ENCODE assay signal across 12 cellular contexts in genomic region chr4:24850669-24851068, GRCh38. TPM values are rescaled to one million over a fixed set of nuclear protein-coding genes. Genes with fewer than 3 reads are reported as not detected.
DNase-seq lines count a peak whose midpoint lies in the region; ATAC-seq and TF ChIP-seq lines count a peak whose summit lies in the region.
"Had no signal": no experiment of that assay in that cellular context is flagged by ENCODE, and none has a peak within 500 bp of the region (broad histone marks: within the 10 kb centered on the region; RNA-seq: fewer than 3 reads in every experiment).

No MANE protein-coding gene starts in this region.

- peaks cover 7% of the 10 kb centered on the region for H3K4me1 ChIP-seq in smooth muscle cell (ENCODE audit: low read depth)

- H3K27ac ChIP-seq in smooth muscle cell (ENCODE audit: low read depth) = peak overlapping the region; percentile 65

- no peak overlapping the region for H3K9ac ChIP-seq in smooth muscle cell (ENCODE audit: low read depth)

- no peaks in the 10 kb centered on the region for H3K9me3 ChIP-seq in smooth muscle cell (replicated peaks; ENCODE audit: low read depth)

- H3K79me2 ChIP-seq in smooth muscle cell (ENCODE audit: low read depth) = no peaks in the 10 kb centered on the region

- H3F3A ChIP-seq in smooth muscle cell (ENCODE audit: low read depth) = peaks cover 13% of the 10 kb centered on the region

- H2AFZ ChIP-seq in smooth muscle cell (ENCODE audit: low read depth) = no peak overlapping the region

- no peaks in the 10 kb centered on the region for H4K20me1 ChIP-seq in smooth muscle cell (ENCODE audit: low read depth)

- ATAC-seq in GM19351 (IDR thresholded peaks at IDR 0.05; ENCODE audit: unreplicated experiment) = peak; percentile 43
- ATAC-seq in HG02763 (IDR thresholded peaks at IDR 0.05; ENCODE audit: unreplicated experiment) = no peak
- ATAC-seq: activated T-helper 17 cell treated with anti-CD3 and anti-CD28 coated beads, Interleukin-2, amount 50 U/mL, for 72 hours; T-helper 17 cell had no signal

- no peak for TF ChIP-seq CTCF in fibroblast of pulmonary artery (IDR thresholded peaks at IDR 0.05; ENCODE audit: low read length, missing control alignments)
- TF ChIP-seq CTCF in smooth muscle cell (IDR thresholded peaks at IDR 0.05; ENCODE audit: borderline replicate concordance, insufficient read depth, poor library complexity, severe bottlenecking) = no peak

- peak overlapping the region; percentile 50 for H3K4me2 ChIP-seq in smooth muscle cell

- H3K36me3 ChIP-seq in smooth muscle cell (ENCODE audit: low read depth) = no peaks in the 10 kb centered on the region

- no peaks in the 10 kb centered on the region for H3K27me3 ChIP-seq in smooth muscle cell (ENCODE audit: low read depth)

- no peak overlapping the region for H3K4me3 ChIP-seq in fibroblast of pulmonary artery (replicated peaks; ENCODE audit: low read depth, low read length)
- no peak overlapping the region for H3K4me3 ChIP-seq in smooth muscle cell

- WGBS in smooth muscle cell (ENCODE audit: low lambda C conversion rate) = 19% methylated on average over 1 of the region's 1 CpG

- DNase-seq in RKO (ENCODE audit: low spot score) = peak; percentile 20
- DNase-seq in fibroblast of pulmonary artery (ENCODE audit: low read depth) = peak; percentile 85
- no peak for DNase-seq in smooth muscle cell (lab: John Stamatoyannopoulos, UW; ENCODE audit: unreplicated experiment)
- no peak for DNase-seq in NCI-H1092 treated with DMSO at 0.1 percent for 48 hours (lab: John Stamatoyannopoulos, UW)
- no peak for DNase-seq in medulla oblongata (ENCODE audit: extremely low spot score)
- no peak for DNase-seq in Ammon's horn (ENCODE audit: low spot score)
- DNase-seq: erythroblast, NCI-H510A, T-helper 17 cell had no signal

RNA-seq across cellular contexts. Expression of gene SOD3, which starts 55.3 kb away (rescaled TPM):
- 24.4 and 29.8 TPM in 2 replicates for total RNA-seq in smooth muscle cell
- polyA plus RNA-seq in smooth muscle cell = 60.9 and 71.9 TPM in 2 replicates
- total RNA-seq: activated T-helper 17 cell treated with anti-CD3 and anti-CD28 coated beads, Interleukin-2, amount 50 U/mL, for 72 hours; T-helper 17 cell had no signal

Comparison
In these comparisons a context has a peak if more than half of its experiments do, and no peak if none do; other contexts are left out.
1. DNase-seq: peak in RKO (single experiment) and fibroblast of pulmonary artery (single experiment); none in smooth muscle cell (single experiment), NCI-H1092 treated with DMSO at 0.1 percent for 48 hours (single experiment), medulla oblongata (single experiment) and Ammon's horn (single experiment).